2 cellular contexts compared by ENCODE assay signal in genomic region chr18:68734311-68734710, GRCh38.
TF ChIP-seq lines count a peak whose summit lies in the region.

No MANE protein-coding gene starts in this region.

TF ChIP-seq in A549, 52 proteins besides CTCF, POLR2A, EP300 and RAD21 (continued from another document):
- TF ChIP-seq TFCP2L1 (CRISPR knock-in tag; IDR thresholded peaks at IDR 0.05), result no peak
TF ChIP-seq in A549: peak in this region for 0.

TF ChIP-seq in SK-N-SH treated with all-trans-retinoic acid at 6 μM for 48 hours, 23 proteins besides CTCF, POLR2A, EP300 and RAD21 (continued from another document):
- TF ChIP-seq, protein P1, sequence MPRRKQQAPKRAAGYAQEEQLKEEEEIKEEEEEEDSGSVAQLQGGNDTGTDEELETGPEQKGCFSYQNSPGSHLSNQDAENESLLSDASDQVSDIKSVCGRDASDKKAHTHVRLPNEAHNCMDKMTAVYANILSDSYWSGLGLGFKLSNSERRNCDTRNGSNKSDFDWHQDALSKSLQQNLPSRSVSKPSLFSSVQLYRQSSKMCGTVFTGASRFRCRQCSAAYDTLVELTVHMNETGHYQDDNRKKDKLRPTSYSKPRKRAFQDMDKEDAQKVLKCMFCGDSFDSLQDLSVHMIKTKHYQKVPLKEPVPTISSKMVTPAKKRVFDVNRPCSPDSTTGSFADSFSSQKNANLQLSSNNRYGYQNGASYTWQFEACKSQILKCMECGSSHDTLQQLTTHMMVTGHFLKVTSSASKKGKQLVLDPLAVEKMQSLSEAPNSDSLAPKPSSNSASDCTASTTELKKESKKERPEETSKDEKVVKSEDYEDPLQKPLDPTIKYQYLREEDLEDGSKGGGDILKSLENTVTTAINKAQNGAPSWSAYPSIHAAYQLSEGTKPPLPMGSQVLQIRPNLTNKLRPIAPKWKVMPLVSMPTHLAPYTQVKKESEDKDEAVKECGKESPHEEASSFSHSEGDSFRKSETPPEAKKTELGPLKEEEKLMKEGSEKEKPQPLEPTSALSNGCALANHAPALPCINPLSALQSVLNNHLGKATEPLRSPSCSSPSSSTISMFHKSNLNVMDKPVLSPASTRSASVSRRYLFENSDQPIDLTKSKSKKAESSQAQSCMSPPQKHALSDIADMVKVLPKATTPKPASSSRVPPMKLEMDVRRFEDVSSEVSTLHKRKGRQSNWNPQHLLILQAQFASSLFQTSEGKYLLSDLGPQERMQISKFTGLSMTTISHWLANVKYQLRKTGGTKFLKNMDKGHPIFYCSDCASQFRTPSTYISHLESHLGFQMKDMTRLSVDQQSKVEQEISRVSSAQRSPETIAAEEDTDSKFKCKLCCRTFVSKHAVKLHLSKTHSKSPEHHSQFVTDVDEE (CRISPR knock-in tag; IDR thresholded peaks at IDR 0.05), result no peak
- no peak for TF ChIP-seq ESRRG (CRISPR knock-in tag; IDR thresholded peaks at IDR 0.05)
- TF ChIP-seq ISL1 (CRISPR knock-in tag; IDR thresholded peaks at IDR 0.05), result no peak
